ENCODE assay signal across 8 cellular contexts in genomic region chr1:207997486-207998268, GRCh38.
A peak's percentile ranks its signal among the peaks of the same experiment; 100 is the strongest.
DNase-seq lines count a peak whose midpoint lies in the region; ATAC-seq and TF ChIP-seq lines count a peak whose summit lies in the region.

No MANE protein-coding gene starts in this region.

- in situ Hi-C loops in IMR-90 (cut with MboI; ENCODE audit: low sequenced_read_pairs): no loop called here

- TF ChIP-seq POLR2A in IMR-90 (IDR thresholded peaks at IDR 0.05; ENCODE audit: low read depth, low read length): no peak

- no peaks in the 10 kb centered on the region for H4K20me1 ChIP-seq in IMR-90 (ENCODE audit: insufficient read depth, low read length)

- no peaks in the 10 kb centered on the region for H3K79me2 ChIP-seq in trophoblast cell (ENCODE audit: control insufficient read depth, insufficient read depth, low read length, poor library complexity)

- no peak overlapping the region for H3K23ac ChIP-seq in IMR-90 (ENCODE audit: low read depth, low read length)
- H3K23ac ChIP-seq in trophoblast cell (ENCODE audit: low read length): no peak overlapping the region

- H3K79me1 ChIP-seq in IMR-90 (ENCODE audit: low read depth in 1 of 2, low read length in 2 of 2) (no peaks in the 10 kb centered on the region), trophoblast cell (ENCODE audit: low read length) (no peaks in the 10 kb centered on the region)

- WGBS in IMR-90 (ENCODE audit: extremely low coverage in 2 of 2, insufficient read length in 1 of 2), 2 experiments: no CpG with 5 or more reads among the region's 9 CpGs
- WGBS in trophoblast cell (ENCODE audit: extremely low coverage, insufficient coverage, insufficient read length): no CpG with 5 or more reads among the region's 9 CpGs

- no peak overlapping the region for H3K27ac ChIP-seq in IMR-90 (ENCODE audit: insufficient read depth, low read length)
- no peak overlapping the region for H3K27ac ChIP-seq in trophoblast cell (ENCODE audit: low read depth, low read length)

- no peak overlapping the region for H2BK12ac ChIP-seq in trophoblast cell (ENCODE audit: low read length)

- ATAC-seq in GM18907 (IDR thresholded peaks at IDR 0.05; ENCODE audit: unreplicated experiment) (peak; percentile 81), IMR-90 (ENCODE audit: low read depth) (peak; percentile 92), HG03025 (IDR thresholded peaks at IDR 0.05; ENCODE audit: low FRiP score, unreplicated experiment) (no peak)

- no peak overlapping the region for H4K8ac ChIP-seq in IMR-90 (ENCODE audit: low read depth in 2 of 2, low read length in 2 of 2)
- no peak overlapping the region for H4K8ac ChIP-seq in trophoblast cell (ENCODE audit: low read depth, low read length)

- H3K4ac ChIP-seq in IMR-90 (ENCODE audit: low read depth, low read length) (no peak overlapping the region), trophoblast cell (ENCODE audit: low read depth, low read length) (no peak overlapping the region)

- TF ChIP-seq CTCF in AG09309 (IDR thresholded peaks at IDR 0.05; ENCODE audit: control insufficient read depth, insufficient read depth, low read depth, low read length, missing control alignments) (peak; percentile 88), IMR-90 (conservative IDR thresholded peaks at IDR 0.05; ENCODE audit: low read depth, low read length) (peak; percentile 70)

- CTCF ChIA-PET in IMR-90 (lab: Yijun Ruan, JAX): interaction anchor here (0.5 to 1.8 kb wide), 18 partner anchors 10 to 607 kb away, joined by 3 to 26 read pairs (median 3); no protein-coding TSS in a partner anchor

- H3K18ac ChIP-seq in IMR-90 (ENCODE audit: low read depth, low read length) (no peak overlapping the region), trophoblast cell (ENCODE audit: low read length) (no peak overlapping the region)

- peaks cover 14% of the 10 kb centered on the region for H3K27me3 ChIP-seq in IMR-90 (ENCODE audit: control insufficient read depth, insufficient read depth, low read length)
- no peaks in the 10 kb centered on the region for H3K27me3 ChIP-seq in trophoblast cell (ENCODE audit: insufficient read depth, low read length)

- peak overlapping the region; percentile 12 for H2AK9ac ChIP-seq in IMR-90 (replicated peaks; ENCODE audit: low read depth, low read length, poor library complexity)

- no peak overlapping the region for H3K56ac ChIP-seq in IMR-90 (ENCODE audit: extremely low read depth, insufficient read depth, low read length)

- no peaks in the 10 kb centered on the region for H3K9me3 ChIP-seq in IMR-90 (ENCODE audit: control insufficient read depth, insufficient read depth, low read length)
- no peaks in the 10 kb centered on the region for H3K9me3 ChIP-seq in trophoblast cell (ENCODE audit: insufficient read depth, low read depth, low read length)

- H4K12ac ChIP-seq in trophoblast cell (ENCODE audit: low read depth, low read length): no peak overlapping the region

- DNase-seq in AG09309 (ENCODE audit: low read depth): no peak
- peak; percentile 68 for DNase-seq in IMR-90
- DNase-seq in RPMI7951 (ENCODE audit: low read depth): peak; percentile 67
- DNase-seq in activated naive CD4-positive, alpha-beta T cell treated with Interleukin-2 at 50 U/mL for 16 hours: peak; percentile 44
- DNase-seq in glomerular visceral epithelial cell (ENCODE audit: extremely low spot score): peak; percentile 73
- peak; percentile 32 to 73 for DNase-seq in trophoblast cell

- H4K91ac ChIP-seq in IMR-90 (ENCODE audit: insufficient read depth, low read depth, low read length) (no peak overlapping the region), trophoblast cell (ENCODE audit: low read depth, low read length) (no peak overlapping the region)

- H3K36me3 ChIP-seq in IMR-90 (ENCODE audit: control insufficient read depth, insufficient read depth, low read length) (no peaks in the 10 kb centered on the region), trophoblast cell (ENCODE audit: control insufficient read depth in 1 of 2, insufficient read depth in 2 of 2, low read length in 2 of 2) (no peaks in the 10 kb centered on the region)

- H2BK15ac ChIP-seq in IMR-90 (ENCODE audit: low read depth, low read length): no peak overlapping the region

- intact Hi-C loops in IMR-90 (cut with micrococcal nuclease): loop anchor here (1.0 kb wide), 1 partner anchor 112 kb away; no protein-coding TSS in a partner anchor

- H2BK20ac ChIP-seq in IMR-90 (ENCODE audit: low read depth, low read length): no peak overlapping the region

- no peaks in the 10 kb centered on the region for H3K9me1 ChIP-seq in IMR-90 (ENCODE audit: insufficient read depth, low read length)

- H2BK120ac ChIP-seq in IMR-90 (ENCODE audit: low read depth, low read length): no peak overlapping the region
- no peak overlapping the region for H2BK120ac ChIP-seq in trophoblast cell (ENCODE audit: insufficient read depth, low read length, poor library complexity)

- H3K9ac ChIP-seq in IMR-90 (ENCODE audit: low read depth, low read length): no peak overlapping the region
- no peak overlapping the region for H3K9ac ChIP-seq in trophoblast cell (ENCODE audit: low read length)

- H3K4me3 ChIP-seq in AG09309 (ENCODE audit: control insufficient read depth, low read depth, low read length): no peak overlapping the region
- no peak overlapping the region for H3K4me3 ChIP-seq in IMR-90 (ENCODE audit: insufficient read depth, low read depth, low read length)
- no peak overlapping the region for H3K4me3 ChIP-seq in trophoblast cell (ENCODE audit: low read depth, low read length)

- H2AK5ac ChIP-seq in IMR-90 (ENCODE audit: low read depth, low read length) (no peak overlapping the region), trophoblast cell (ENCODE audit: low read length) (no peak overlapping the region)

- TF ChIP-seq RAD21 in IMR-90 (IDR thresholded peaks at IDR 0.05; ENCODE audit: low read length): peak; percentile 52

- H3K4me2 ChIP-seq in IMR-90 (ENCODE audit: low read depth, low read length) (no peak overlapping the region), trophoblast cell (ENCODE audit: low read length) (no peak overlapping the region)

- BruUV-seq in IMR-90 (replicated peaks; lab: Mats Ljungman, UMichigan): no TSS peak

- no peak overlapping the region for H4K5ac ChIP-seq in IMR-90 (ENCODE audit: low read depth, low read length)

- dilution Hi-C loops in IMR-90 (cut with HindIII; ENCODE audit: low sequenced_read_pairs, unreplicated experiment): no loop called here

- no peak overlapping the region for H2BK5ac ChIP-seq in IMR-90 (ENCODE audit: low read depth, low read length, poor library complexity, severe bottlenecking)
- no peak overlapping the region for H2BK5ac ChIP-seq in trophoblast cell (ENCODE audit: low read depth, low read length, poor library complexity)

- H2AFZ ChIP-seq in IMR-90 (replicated peaks; ENCODE audit: low read length, poor library complexity) (no peak overlapping the region), trophoblast cell (ENCODE audit: insufficient read depth, low read length, poor library complexity) (no peak overlapping the region)

- H3K4me1 ChIP-seq in IMR-90 (ENCODE audit: control insufficient read depth, insufficient read depth, low read length) (no peaks in the 10 kb centered on the region), trophoblast cell (ENCODE audit: control insufficient read depth in 1 of 2, insufficient read depth in 2 of 2, low read length in 2 of 2) (no peaks in the 10 kb centered on the region)

- POLR2A ChIA-PET in IMR-90 (lab: Charles Lee; ENCODE audit: unreplicated experiment): no interaction called here

- H3K14ac ChIP-seq in IMR-90 (replicated peaks; ENCODE audit: low read depth, low read length): no peak overlapping the region
- H3K14ac ChIP-seq in trophoblast cell (ENCODE audit: low read length): no peak overlapping the region

TF ChIP-seq in IMR-90, 13 proteins besides CTCF, POLR2A, EP300 and RAD21:
- TF ChIP-seq BHLHE40 (IDR thresholded peaks at IDR 0.05; ENCODE audit: low read depth, low read length): no peak
- no peak for TF ChIP-seq RFX5 (IDR thresholded peaks at IDR 0.05; ENCODE audit: low read depth, low read length)
- peak; percentile 49; the same call in 1 of the 2 replicates for TF ChIP-seq SMC3 (IDR thresholded peaks at IDR 0.05; ENCODE audit: low read depth, low read length)
- TF ChIP-seq MAFK (IDR thresholded peaks at IDR 0.05; ENCODE audit: low read depth, low read length): no peak
- no peak for TF ChIP-seq USF2 (IDR thresholded peaks at IDR 0.05; ENCODE audit: low read depth, low read length)
- no peak for TF ChIP-seq MXI1 (IDR thresholded peaks at IDR 0.05; ENCODE audit: borderline replicate concordance, low read depth, low read length)
